Comparison of ENCODE assay signal across 15 cellular contexts in the genomic region with DNA sequence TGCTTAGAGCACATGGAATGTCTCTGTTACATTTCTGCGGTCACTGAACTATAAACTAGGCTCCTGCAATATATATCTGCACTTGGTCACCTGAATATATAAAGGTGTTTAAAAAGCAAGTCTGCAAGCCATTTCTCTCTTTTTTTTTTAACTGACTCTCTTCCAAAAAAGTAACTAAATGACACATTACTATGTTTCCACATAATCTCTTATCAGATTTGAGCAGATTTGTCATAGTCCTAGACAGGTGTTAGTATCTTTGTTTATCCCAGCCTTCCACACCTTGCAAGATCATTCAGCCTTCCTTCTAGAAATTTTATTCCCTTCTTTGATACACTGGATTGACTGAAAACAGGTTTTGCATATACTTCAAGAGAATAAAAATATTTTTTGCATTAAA.
DNase-seq lines count a peak whose midpoint lies in the region; ATAC-seq and TF ChIP-seq lines count a peak whose summit lies in the region.
"Had no signal": no experiment of that assay in that cellular context is flagged by ENCODE, and none has a peak within 500 bp of the region (broad histone marks: within the 10 kb centered on the region; RNA-seq: fewer than 3 reads in every experiment).

No MANE protein-coding gene starts in this region.

- no peak for DNase-seq in activated T-cell treated with anti-CD3 and anti-CD28 coated beads, Interleukin-2, amount 50 U/mL, for 72 hours
- no peak for DNase-seq in activated T-cell treated with anti-CD3 and anti-CD28 coated beads, Interleukin-2, amount 50 U/mL, for 48 hours
- DNase-seq in RWPE2 (ENCODE audit: low spot score): no peak
- peak; percentile 56 for DNase-seq in renal cortical epithelial cell (ENCODE audit: low read depth)
- no peak for DNase-seq in NCI-H82 treated with DMSO at 0.1 percent for 48 hours (lab: John Stamatoyannopoulos, UW; ENCODE audit: unreplicated experiment)
- DNase-seq in NCI-H1417 (lab: John Stamatoyannopoulos, UW): no peak
- DNase-seq in CD8-positive, alpha-beta memory T cell: no peak
- DNase-seq: CD8-positive, alpha-beta T cell; NK-92 treated with Interleukin-12 subunit alpha and Interleukin-12 subunit beta, amount 100 ng/mL, for 24 hours had no signal

- POLR2A ChIA-PET in CD8-positive, alpha-beta memory T cell (lab: Charles Lee): no interaction called here

- no peak overlapping the region for H3K4me3 ChIP-seq in RWPE2 (ENCODE audit: severe bottlenecking)
- no peak overlapping the region for H3K4me3 ChIP-seq in CD8-positive, alpha-beta memory T cell (ENCODE audit: low read length)
- H3K4me3 ChIP-seq: A549, BLaER1, GM12878, HAP-1 had no signal

- peak overlapping the region; percentile 16 for H3K27ac Mint-ChIP-seq in activated T-cell treated with anti-CD3 and anti-CD28 coated beads, Interleukin-2, amount 50 U/mL, for 72 hours
- no peak overlapping the region for H3K27ac Mint-ChIP-seq in CD8-positive, alpha-beta memory T cell
- H3K27ac Mint-ChIP-seq: CD8-positive, alpha-beta T cell had no signal

- no peaks in the 10 kb centered on the region for H3K9me3 Mint-ChIP-seq in activated T-cell treated with anti-CD3 and anti-CD28 coated beads, Interleukin-2, amount 50 U/mL, for 72 hours
- no peaks in the 10 kb centered on the region for H3K9me3 Mint-ChIP-seq in CD8-positive, alpha-beta memory T cell
- H3K9me3 Mint-ChIP-seq: CD8-positive, alpha-beta T cell had no signal

- H3K27ac ChIP-seq in RWPE2 (ENCODE audit: poor library complexity, severe bottlenecking) (peak overlapping the region; percentile 100), cingulate gyrus (ENCODE audit: low read depth, low read length) (peak overlapping the region; percentile 5)
- H3K27ac ChIP-seq in CD8-positive, alpha-beta memory T cell (ENCODE audit: low read depth, low read length): no peak overlapping the region
- H3K27ac ChIP-seq: BLaER1, HL-60 had no signal

- H3K36me3 ChIP-seq in RWPE2 (ENCODE audit: low read depth): no peaks in the 10 kb centered on the region; the same call in 1 of the 2 replicates
- H3K36me3 ChIP-seq in CD8-positive, alpha-beta memory T cell (ENCODE audit: insufficient read depth, low read length): no peaks in the 10 kb centered on the region
- H3K36me3 ChIP-seq: BLaER1, HAP-1 had no signal

- no peak for TF ChIP-seq CTCF in RWPE2 (IDR thresholded peaks at IDR 0.05; ENCODE audit: poor library complexity, severe bottlenecking)

- H3K27me3 ChIP-seq in RWPE2 (ENCODE audit: insufficient read depth, poor library complexity, severe bottlenecking): no peaks in the 10 kb centered on the region
- no peaks in the 10 kb centered on the region for H3K27me3 ChIP-seq in CD8-positive, alpha-beta memory T cell (ENCODE audit: insufficient read depth, low read length, poor library complexity, severe bottlenecking)
- H3K27me3 ChIP-seq: BLaER1 had no signal

- peaks cover 17% of the 10 kb centered on the region for H3K27me3 Mint-ChIP-seq in activated T-cell treated with anti-CD3 and anti-CD28 coated beads, Interleukin-2, amount 50 U/mL, for 72 hours (ENCODE audit: low read depth)
- H3K27me3 Mint-ChIP-seq in CD8-positive, alpha-beta memory T cell: peaks cover 5% of the 10 kb centered on the region in 2 donors

- no peaks in the 10 kb centered on the region for H3K9me3 ChIP-seq in RWPE2 (ENCODE audit: severe bottlenecking)
- H3K9me3 ChIP-seq in CD8-positive, alpha-beta memory T cell (ENCODE audit: low read length): no peaks in the 10 kb centered on the region
- H3K9me3 ChIP-seq: A549, BLaER1, HAP-1 had no signal

- ATAC-seq in activated T-cell treated with anti-CD3 and anti-CD28 coated beads, Interleukin-2, amount 50 U/mL, for 72 hours (replicated peaks in 1 of 2): peak; percentile 39 to 43
- no peak for ATAC-seq in RWPE2 (ENCODE audit: low read depth)
- ATAC-seq: CD8-positive, alpha-beta T cell; GM12878 had no signal

- H3K4me3 Mint-ChIP-seq in activated T-cell treated with anti-CD3 and anti-CD28 coated beads, Interleukin-2, amount 50 U/mL, for 72 hours: peak overlapping the region; percentile 58 to 63
- H3K4me3 Mint-ChIP-seq in CD8-positive, alpha-beta memory T cell: no peak overlapping the region
- H3K4me3 Mint-ChIP-seq: CD8-positive, alpha-beta T cell had no signal

- H3K4me1 Mint-ChIP-seq in activated T-cell treated with anti-CD3 and anti-CD28 coated beads, Interleukin-2, amount 50 U/mL, for 72 hours (ENCODE audit: low read depth): peaks cover 70% of the 10 kb centered on the region
- no peaks in the 10 kb centered on the region for H3K4me1 Mint-ChIP-seq in CD8-positive, alpha-beta memory T cell

- H3K36me3 Mint-ChIP-seq in activated T-cell treated with anti-CD3 and anti-CD28 coated beads, Interleukin-2, amount 50 U/mL, for 72 hours (ENCODE audit: insufficient read depth in 2 of 2): no peaks in the 10 kb centered on the region
- no peaks in the 10 kb centered on the region for H3K36me3 Mint-ChIP-seq in CD8-positive, alpha-beta memory T cell
- H3K36me3 Mint-ChIP-seq: CD8-positive, alpha-beta T cell had no signal

- peaks cover 69% of the 10 kb centered on the region for H3K4me1 ChIP-seq in RWPE2 (ENCODE audit: insufficient read depth, poor library complexity, severe bottlenecking)
- no peaks in the 10 kb centered on the region for H3K4me1 ChIP-seq in CD8-positive, alpha-beta memory T cell (ENCODE audit: insufficient read depth, low read length)
- H3K4me1 ChIP-seq: HAP-1 had no signal

- CTCF ChIA-PET in CD8-positive, alpha-beta memory T cell (lab: Charles Lee): no interaction called here

Comparison
In these comparisons a context has a peak if more than half of its experiments do, and no peak if none do; other contexts are left out.
1. H3K4me3 Mint-ChIP-seq: peak in activated T-cell treated with anti-CD3 and anti-CD28 coated beads, Interleukin-2, amount 50 U/mL, for 72 hours (2 of 2); none in CD8-positive, alpha-beta memory T cell (0 of 7).